8 cellular contexts compared by ENCODE assay signal in genomic region chr5:134240421-134240962, GRCh38. TPM values are rescaled to one million over a fixed set of nuclear protein-coding genes. Genes with fewer than 3 reads are reported as not detected.
DNase-seq lines count a peak whose midpoint lies in the region; ATAC-seq and TF ChIP-seq lines count a peak whose summit lies in the region.

No MANE protein-coding gene starts in this region.

- no peak overlapping the region for H3K4me3 Mint-ChIP-seq in activated T-helper 1 cell treated with anti-CD3 and anti-CD28 coated beads, Interleukin-12 subunit alpha, Interleukin-12 subunit beta, Interleukin-2, Interleukin-4 antibody, amounts not matched to agents 30 ng/mL and 10 ng/mL and 1 ng/mL, durations not matched to agents 14 hours and 24 hours and 36 hours
- no peak overlapping the region for H3K4me3 Mint-ChIP-seq in CD4-positive, alpha-beta T cell
- no peak overlapping the region for H3K4me3 Mint-ChIP-seq in activated CD4-positive, alpha-beta T cell treated with anti-CD3 and anti-CD28 coated beads for 36 hours

- no peak for ATAC-seq in CD4-positive, alpha-beta T cell (ENCODE audit: poor library complexity)
- ATAC-seq in activated CD4-positive, alpha-beta T cell treated with anti-CD3 and anti-CD28 coated beads for 36 hours: no peak

- WGBS in sigmoid colon, 2 donors: 42 to 66% methylated on average over 7 of the region's 7 CpGs

- peak overlapping the region; percentile 77 to 90 for H3K27ac ChIP-seq in right atrium auricular region
- H3K27ac ChIP-seq in sigmoid colon: peak overlapping the region; percentile 36 to 62 (median 60)
- no peak overlapping the region for H3K27ac ChIP-seq in CD4-positive, alpha-beta T cell (ENCODE audit: low read depth, low read length)

- no peak for TF ChIP-seq EP300 in sigmoid colon (IDR thresholded peaks at IDR 0.05)

- H3K27me3 Mint-ChIP-seq in activated T-helper 1 cell treated with anti-CD3 and anti-CD28 coated beads, Interleukin-12 subunit alpha, Interleukin-12 subunit beta, Interleukin-2, Interleukin-4 antibody, amounts not matched to agents 30 ng/mL and 10 ng/mL and 1 ng/mL, durations not matched to agents 14 hours and 24 hours and 36 hours (ENCODE audit: insufficient read depth): peaks cover 33% of the 10 kb centered on the region
- peaks cover 4% of the 10 kb centered on the region for H3K27me3 Mint-ChIP-seq in CD4-positive, alpha-beta T cell
- no peaks in the 10 kb centered on the region for H3K27me3 Mint-ChIP-seq in activated CD4-positive, alpha-beta T cell treated with anti-CD3 and anti-CD28 coated beads for 36 hours

- H3K36me3 ChIP-seq in right atrium auricular region (no peaks in the 10 kb centered on the region), sigmoid colon (no peaks in the 10 kb centered on the region)

- DNase-seq in LHCN-M2 (ENCODE audit: low read depth) (peak; percentile 39), anterior cingulate cortex (lab: John Stamatoyannopoulos, UW) (peak in 36 of 58 donors; percentile 2 to 67 (median 34)), right atrium auricular region (ENCODE audit: low spot score) (no peak), sigmoid colon (no peak), NCI-H128 (lab: John Stamatoyannopoulos, UW; ENCODE audit: unreplicated experiment) (no peak)
- DNase-seq in activated T-helper 1 cell treated with anti-CD3 and anti-CD28 coated beads, Interleukin-12 subunit alpha, Interleukin-12 subunit beta, Interleukin-2, Interleukin-4 antibody, amounts not matched to agents 30 ng/mL and 10 ng/mL and 1 ng/mL, durations not matched to agents 14 hours and 24 hours and 36 hours (ENCODE audit: low spot score): no peak
- DNase-seq in CD4-positive, alpha-beta T cell: no peak
- no peak for DNase-seq in activated CD4-positive, alpha-beta T cell treated with anti-CD3 and anti-CD28 coated beads for 36 hours

- H3K27ac Mint-ChIP-seq in activated T-helper 1 cell treated with anti-CD3 and anti-CD28 coated beads, Interleukin-12 subunit alpha, Interleukin-12 subunit beta, Interleukin-2, Interleukin-4 antibody, amounts not matched to agents 30 ng/mL and 10 ng/mL and 1 ng/mL, durations not matched to agents 14 hours and 24 hours and 36 hours: no peak overlapping the region
- H3K27ac Mint-ChIP-seq in CD4-positive, alpha-beta T cell: no peak overlapping the region
- H3K27ac Mint-ChIP-seq in activated CD4-positive, alpha-beta T cell treated with anti-CD3 and anti-CD28 coated beads for 36 hours: no peak overlapping the region

- intact Hi-C loops in sigmoid colon (cut with DNase I): no loop called here
- intact Hi-C loops in activated T-helper 1 cell treated with anti-CD3 and anti-CD28 coated beads, Interleukin-12 subunit alpha, Interleukin-12 subunit beta, Interleukin-2, Interleukin-4 antibody, amounts not matched to agents 30 ng/mL and 10 ng/mL and 1 ng/mL, durations not matched to agents 14 hours and 24 hours and 36 hours (cut with micrococcal nuclease): no loop called here
- intact Hi-C loops in CD4-positive, alpha-beta T cell (cut with DNase I, micrococcal nuclease): no loop called here
- intact Hi-C loops in activated CD4-positive, alpha-beta T cell treated with anti-CD3 and anti-CD28 coated beads for 36 hours (cut with DNase I, micrococcal nuclease): no loop called here

- CTCF ChIA-PET in CD4-positive, alpha-beta T cell (lab: Charles Lee): no interaction called here
- CTCF ChIA-PET in activated CD4-positive, alpha-beta T cell treated with anti-CD3 and anti-CD28 coated beads for 36 hours (lab: Charles Lee): interaction anchor here (0.7 kb wide), 1 partner anchor 46 kb away, joined by 3 read pairs; no protein-coding TSS in a partner anchor

- no peak for TF ChIP-seq POLR2A in sigmoid colon (IDR thresholded peaks at IDR 0.05)

- TF ChIP-seq CTCF in right atrium auricular region (IDR thresholded peaks at IDR 0.05) (no peak), sigmoid colon (IDR thresholded peaks at IDR 0.05) (no peak)
- no peak for TF ChIP-seq CTCF in CD4-positive, alpha-beta T cell (IDR thresholded peaks at IDR 0.05)

- H3K9me3 ChIP-seq in right atrium auricular region (no peaks in the 10 kb centered on the region), sigmoid colon (no peaks in the 10 kb centered on the region)
- H3K9me3 ChIP-seq in CD4-positive, alpha-beta T cell (ENCODE audit: control insufficient read depth, low read length): no peaks in the 10 kb centered on the region

- peaks cover 0 to 39% of the 10 kb centered on the region in 2 donors for H3K4me1 ChIP-seq in right atrium auricular region
- peaks cover 0 to 31% (median 22%) of the 10 kb centered on the region in 4 donors for H3K4me1 ChIP-seq in sigmoid colon

- H3K4me1 Mint-ChIP-seq in activated T-helper 1 cell treated with anti-CD3 and anti-CD28 coated beads, Interleukin-12 subunit alpha, Interleukin-12 subunit beta, Interleukin-2, Interleukin-4 antibody, amounts not matched to agents 30 ng/mL and 10 ng/mL and 1 ng/mL, durations not matched to agents 14 hours and 24 hours and 36 hours (ENCODE audit: low read depth): no peaks in the 10 kb centered on the region
- no peaks in the 10 kb centered on the region for H3K4me1 Mint-ChIP-seq in CD4-positive, alpha-beta T cell (ENCODE audit: low read depth)
- no peaks in the 10 kb centered on the region for H3K4me1 Mint-ChIP-seq in activated CD4-positive, alpha-beta T cell treated with anti-CD3 and anti-CD28 coated beads for 36 hours

- no peaks in the 10 kb centered on the region for H3K36me3 Mint-ChIP-seq in activated T-helper 1 cell treated with anti-CD3 and anti-CD28 coated beads, Interleukin-12 subunit alpha, Interleukin-12 subunit beta, Interleukin-2, Interleukin-4 antibody, amounts not matched to agents 30 ng/mL and 10 ng/mL and 1 ng/mL, durations not matched to agents 14 hours and 24 hours and 36 hours (ENCODE audit: low read depth)
- H3K36me3 Mint-ChIP-seq in CD4-positive, alpha-beta T cell (ENCODE audit: low read depth): no peaks in the 10 kb centered on the region
- H3K36me3 Mint-ChIP-seq in activated CD4-positive, alpha-beta T cell treated with anti-CD3 and anti-CD28 coated beads for 36 hours (ENCODE audit: low read depth): no peaks in the 10 kb centered on the region

- H3K27me3 ChIP-seq in right atrium auricular region (no peaks in the 10 kb centered on the region), sigmoid colon (no peaks in the 10 kb centered on the region)
- no peaks in the 10 kb centered on the region for H3K27me3 ChIP-seq in CD4-positive, alpha-beta T cell (ENCODE audit: control insufficient read depth, insufficient read depth, low read length)

- no peaks in the 10 kb centered on the region for H3K9me3 Mint-ChIP-seq in activated T-helper 1 cell treated with anti-CD3 and anti-CD28 coated beads, Interleukin-12 subunit alpha, Interleukin-12 subunit beta, Interleukin-2, Interleukin-4 antibody, amounts not matched to agents 30 ng/mL and 10 ng/mL and 1 ng/mL, durations not matched to agents 14 hours and 24 hours and 36 hours
- no peaks in the 10 kb centered on the region for H3K9me3 Mint-ChIP-seq in CD4-positive, alpha-beta T cell
- no peaks in the 10 kb centered on the region for H3K9me3 Mint-ChIP-seq in activated CD4-positive, alpha-beta T cell treated with anti-CD3 and anti-CD28 coated beads for 36 hours (ENCODE audit: low read depth)

- H3K4me3 ChIP-seq in right atrium auricular region (peak overlapping the region in 1 of 2 donors; percentile 9), sigmoid colon (peak overlapping the region in 1 of 4 donors; percentile 4)

- POLR2A ChIA-PET in CD4-positive, alpha-beta T cell (lab: Charles Lee): no interaction called here
- POLR2A ChIA-PET in activated CD4-positive, alpha-beta T cell treated with anti-CD3 and anti-CD28 coated beads for 36 hours (lab: Charles Lee): no interaction called here

RNA-seq across cellular contexts. Expression of gene PPP2CA, which starts 14.6 kb away (rescaled TPM):
- total RNA-seq in LHCN-M2 (2014; rRNA removed): 255 and 270 TPM in 2 replicates
- polyA plus RNA-seq in LHCN-M2 (2012): 128 TPM
- total RNA-seq in right atrium auricular region: 100 to 1,000 TPM; 137 to 147 TPM
- 100 to 1,000 TPM; 102 to 145 (median 118) TPM for total RNA-seq in sigmoid colon
- polyA plus RNA-seq in sigmoid colon: 10 to 100 TPM; 48.6 to 59.4 (median 52.8) TPM
- total RNA-seq in activated T-helper 1 cell treated with anti-CD3 and anti-CD28 coated beads, Interleukin-12 subunit alpha, Interleukin-12 subunit beta, Interleukin-2, Interleukin-4 antibody, amounts not matched to agents 30 ng/mL and 10 ng/mL and 1 ng/mL, durations not matched to agents 14 hours and 24 hours and 36 hours: 181 and 183 TPM in 2 replicates
- 100 to 1,000 TPM; 188 to 195 TPM for total RNA-seq in CD4-positive, alpha-beta T cell
- 100 to 1,000 TPM; 148 to 154 TPM for total RNA-seq in activated CD4-positive, alpha-beta T cell treated with anti-CD3 and anti-CD28 coated beads for 36 hours

Comparison
In these comparisons a context has a peak if more than half of its experiments do, and no peak if none do; other contexts are left out.
1. DNase-seq: peak in LHCN-M2 (single experiment) and anterior cingulate cortex (36 of 58); none in right atrium auricular region (single experiment), sigmoid colon (single experiment), NCI-H128 (single experiment), activated T-helper 1 cell treated with anti-CD3 and anti-CD28 coated beads, Interleukin-12 subunit alpha, Interleukin-12 subunit beta, Interleukin-2, Interleukin-4 antibody, amounts not matched to agents 30 ng/mL and 10 ng/mL and 1 ng/mL, durations not matched to agents 14 hours and 24 hours and 36 hours (single experiment), CD4-positive, alpha-beta T cell (0 of 10) and activated CD4-positive, alpha-beta T cell treated with anti-CD3 and anti-CD28 coated beads for 36 hours (single experiment).